In genomic region chr19:44803442-44804428, GRCh38 we compare ENCODE assay signal across 23 cellular contexts. TPM values are rescaled to one million over a fixed set of nuclear protein-coding genes. Genes with fewer than 3 reads are reported as not detected.
DNase-seq lines count a peak whose midpoint lies in the region; ATAC-seq lines count a peak whose summit lies in the region.
"Had no signal": no experiment of that assay in that cellular context is flagged by ENCODE, and none has a peak within 500 bp of the region (broad histone marks: within the 10 kb centered on the region; RNA-seq: fewer than 3 reads in every experiment).

No MANE protein-coding gene starts in this region.

- intact Hi-C loops in activated T-helper 1 cell treated with anti-CD3 and anti-CD28 coated beads, Interleukin-12 subunit alpha, Interleukin-12 subunit beta, Interleukin-2, Interleukin-4 antibody, amounts not matched to agents 30 ng/mL and 10 ng/mL and 1 ng/mL, durations not matched to agents 14 hours and 24 hours and 36 hours (cut with micrococcal nuclease), result loop anchor here (5.0 kb wide), 1 partner anchor 149 kb away; no protein-coding TSS in a partner anchor

- no peak overlapping the region for H3K4me3 Mint-ChIP-seq in activated T-helper 1 cell treated with anti-CD3 and anti-CD28 coated beads, Interleukin-12 subunit alpha, Interleukin-12 subunit beta, Interleukin-2, Interleukin-4 antibody, amounts not matched to agents 30 ng/mL and 10 ng/mL and 1 ng/mL, durations not matched to agents 14 hours and 24 hours and 36 hours
- H3K4me3 Mint-ChIP-seq: activated CD4-positive, alpha-beta T cell treated with anti-CD3 and anti-CD28 coated beads, Interleukin-2, amount 10 ng/mL, durations not matched to agents 24 days and 14 days; stimulated activated memory B cell treated with anti-CD40 and anti-IgM and Interleukin-4, amounts not matched to agents 10 μg/mL and 1 μg/mL and 100 μg/mL, for 72 hours had no signal

- no peak overlapping the region for H3K27ac Mint-ChIP-seq in activated T-helper 1 cell treated with anti-CD3 and anti-CD28 coated beads, Interleukin-12 subunit alpha, Interleukin-12 subunit beta, Interleukin-2, Interleukin-4 antibody, amounts not matched to agents 30 ng/mL and 10 ng/mL and 1 ng/mL, durations not matched to agents 14 hours and 24 hours and 36 hours
- H3K27ac Mint-ChIP-seq: activated CD4-positive, alpha-beta T cell treated with anti-CD3 and anti-CD28 coated beads, Interleukin-2, amount 10 ng/mL, durations not matched to agents 24 days and 14 days; stimulated activated memory B cell treated with anti-CD40 and anti-IgM and Interleukin-4, amounts not matched to agents 10 μg/mL and 1 μg/mL and 100 μg/mL, for 72 hours had no signal

- peaks cover 23% of the 10 kb centered on the region for H3K27me3 Mint-ChIP-seq in activated T-helper 1 cell treated with anti-CD3 and anti-CD28 coated beads, Interleukin-12 subunit alpha, Interleukin-12 subunit beta, Interleukin-2, Interleukin-4 antibody, amounts not matched to agents 30 ng/mL and 10 ng/mL and 1 ng/mL, durations not matched to agents 14 hours and 24 hours and 36 hours (ENCODE audit: insufficient read depth)

- peak in 2 of 3 experiments; percentile 25 to 73 for DNase-seq in NCI-H1417 (lab: John Stamatoyannopoulos, UW)
- no peak for DNase-seq in NCI-H1417 treated with DMSO at 0.1 percent for 48 hours (lab: John Stamatoyannopoulos, UW)
- DNase-seq in D341Med (ENCODE audit: low spot score), result peak; percentile 44
- DNase-seq in NCI-H82 (lab: John Stamatoyannopoulos, UW), result peak; percentile 77
- DNase-seq in iPS-NIHi7 (ENCODE audit: extremely low spot score), result peak; percentile 6
- no peak for DNase-seq in KBM-7
- DNase-seq in activated T-helper 1 cell treated with anti-CD3 and anti-CD28 coated beads, Interleukin-12 subunit alpha, Interleukin-12 subunit beta, Interleukin-2, Interleukin-4 antibody, amounts not matched to agents 30 ng/mL and 10 ng/mL and 1 ng/mL, durations not matched to agents 14 hours and 24 hours and 36 hours (ENCODE audit: low spot score), result no peak
- DNase-seq: ACHN; activated CD4-positive, alpha-beta T cell treated with anti-CD3 and anti-CD28 coated beads, Interleukin-2, amount 10 ng/mL, durations not matched to agents 24 days and 14 days; activated CD8-positive, alpha-beta memory T cell treated with anti-CD3 and anti-CD28 coated beads, Interleukin-2, amount 50 U/mL, for 48 hours; activated gamma-delta T cell treated with Interleukin-2 at 50 U/mL for 16 hours; amygdala; caudate nucleus; EL; KG1; left ventricle myocardium superior; NCI-H1105 treated with DMSO at 0.1 percent for 48 hours; NCI-H345; PC-3; stimulated activated CD4-positive, alpha-beta T cell treated with anti-CD3 and anti-CD28 coated beads, Interleukin-15, amount 100 ng/mL, for 24 hours; tibial artery had no signal

- ATAC-seq in GM21528 (IDR thresholded peaks at IDR 0.05; ENCODE audit: low FRiP score, unreplicated experiment), result no peak
- ATAC-seq: left ventricle myocardium superior; PC-3; stimulated activated memory B cell treated with anti-CD40 and anti-IgM and Interleukin-4, amounts not matched to agents 10 μg/mL and 1 μg/mL and 100 μg/mL, for 72 hours had no signal

- no peaks in the 10 kb centered on the region for H3K4me1 Mint-ChIP-seq in activated T-helper 1 cell treated with anti-CD3 and anti-CD28 coated beads, Interleukin-12 subunit alpha, Interleukin-12 subunit beta, Interleukin-2, Interleukin-4 antibody, amounts not matched to agents 30 ng/mL and 10 ng/mL and 1 ng/mL, durations not matched to agents 14 hours and 24 hours and 36 hours (ENCODE audit: low read depth)

- no peaks in the 10 kb centered on the region for H3K36me3 Mint-ChIP-seq in activated T-helper 1 cell treated with anti-CD3 and anti-CD28 coated beads, Interleukin-12 subunit alpha, Interleukin-12 subunit beta, Interleukin-2, Interleukin-4 antibody, amounts not matched to agents 30 ng/mL and 10 ng/mL and 1 ng/mL, durations not matched to agents 14 hours and 24 hours and 36 hours (ENCODE audit: low read depth)
- H3K36me3 Mint-ChIP-seq: stimulated activated memory B cell treated with anti-CD40 and anti-IgM and Interleukin-4, amounts not matched to agents 10 μg/mL and 1 μg/mL and 100 μg/mL, for 72 hours had no signal

- in situ Hi-C loops in KBM-7 (cut with MboI; ENCODE audit: low pct_unique_long_range_greater_than_20kb, low sequenced_read_pairs), result no loop called here

- no peaks in the 10 kb centered on the region for H3K9me3 Mint-ChIP-seq in activated T-helper 1 cell treated with anti-CD3 and anti-CD28 coated beads, Interleukin-12 subunit alpha, Interleukin-12 subunit beta, Interleukin-2, Interleukin-4 antibody, amounts not matched to agents 30 ng/mL and 10 ng/mL and 1 ng/mL, durations not matched to agents 14 hours and 24 hours and 36 hours
- H3K9me3 Mint-ChIP-seq: activated CD4-positive, alpha-beta T cell treated with anti-CD3 and anti-CD28 coated beads, Interleukin-2, amount 10 ng/mL, durations not matched to agents 24 days and 14 days; stimulated activated memory B cell treated with anti-CD40 and anti-IgM and Interleukin-4, amounts not matched to agents 10 μg/mL and 1 μg/mL and 100 μg/mL, for 72 hours had no signal

RNA-seq across cellular contexts. Expression of gene BCAM, which starts 5.2 kb away (rescaled TPM):
- not detected in 2 replicates for total RNA-seq in activated T-helper 1 cell treated with anti-CD3 and anti-CD28 coated beads, Interleukin-12 subunit alpha, Interleukin-12 subunit beta, Interleukin-2, Interleukin-4 antibody, amounts not matched to agents 30 ng/mL and 10 ng/mL and 1 ng/mL, durations not matched to agents 14 hours and 24 hours and 36 hours
- total RNA-seq: activated CD4-positive, alpha-beta T cell treated with anti-CD3 and anti-CD28 coated beads, Interleukin-2, amount 10 ng/mL, durations not matched to agents 24 days and 14 days had no signal

RNA-seq across cellular contexts. Expression of gene CBLC, which starts 26.0 kb away (rescaled TPM):
- total RNA-seq in activated T-helper 1 cell treated with anti-CD3 and anti-CD28 coated beads, Interleukin-12 subunit alpha, Interleukin-12 subunit beta, Interleukin-2, Interleukin-4 antibody, amounts not matched to agents 30 ng/mL and 10 ng/mL and 1 ng/mL, durations not matched to agents 14 hours and 24 hours and 36 hours, result not detected in 2 replicates
- total RNA-seq: activated CD4-positive, alpha-beta T cell treated with anti-CD3 and anti-CD28 coated beads, Interleukin-2, amount 10 ng/mL, durations not matched to agents 24 days and 14 days; left ventricle myocardium superior had no signal

RNA-seq across cellular contexts. Expression of gene NECTIN2, which starts 42.4 kb away (rescaled TPM):
- total RNA-seq in activated T-helper 1 cell treated with anti-CD3 and anti-CD28 coated beads, Interleukin-12 subunit alpha, Interleukin-12 subunit beta, Interleukin-2, Interleukin-4 antibody, amounts not matched to agents 30 ng/mL and 10 ng/mL and 1 ng/mL, durations not matched to agents 14 hours and 24 hours and 36 hours, result 0.08 and 0.39 TPM in 2 replicates

RNA-seq across cellular contexts. Expression of gene BCL3, which starts 55.2 kb away (rescaled TPM):
- total RNA-seq in activated T-helper 1 cell treated with anti-CD3 and anti-CD28 coated beads, Interleukin-12 subunit alpha, Interleukin-12 subunit beta, Interleukin-2, Interleukin-4 antibody, amounts not matched to agents 30 ng/mL and 10 ng/mL and 1 ng/mL, durations not matched to agents 14 hours and 24 hours and 36 hours, result 67.2 and 74.6 TPM in 2 replicates

Comparison
In these comparisons a context has a peak if more than half of its experiments do, and no peak if none do; other contexts are left out.
1. DNase-seq: peak in NCI-H1417 (2 of 3), D341Med (single experiment), NCI-H82 (single experiment) and iPS-NIHi7 (single experiment); none in NCI-H1417 treated with DMSO at 0.1 percent for 48 hours (single experiment), KBM-7 (single experiment) and activated T-helper 1 cell treated with anti-CD3 and anti-CD28 coated beads, Interleukin-12 subunit alpha, Interleukin-12 subunit beta, Interleukin-2, Interleukin-4 antibody, amounts not matched to agents 30 ng/mL and 10 ng/mL and 1 ng/mL, durations not matched to agents 14 hours and 24 hours and 36 hours (single experiment).